ENCODE assay signal across 9 cellular contexts in the genomic region with DNA sequence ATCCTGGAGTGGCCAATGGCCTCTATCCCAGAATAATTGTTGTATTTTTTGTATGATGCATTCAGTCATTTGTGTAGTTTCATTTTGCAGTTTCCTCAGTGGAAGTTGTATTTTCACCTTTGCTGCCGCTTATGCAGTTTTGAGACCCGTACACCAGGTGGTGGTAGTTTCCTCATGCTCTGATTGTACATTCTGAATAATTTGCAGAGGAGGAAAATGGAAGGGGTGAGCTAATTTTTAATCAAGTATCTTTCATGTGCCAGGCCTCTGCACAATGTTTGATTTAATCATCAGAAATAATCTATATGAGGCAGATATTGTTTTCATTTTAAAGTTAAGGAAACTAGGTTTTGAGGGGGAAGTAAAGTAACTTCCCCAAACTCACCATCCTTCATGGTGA. TPM values are rescaled to one million over a fixed set of nuclear protein-coding genes. Genes with fewer than 3 reads are reported as not detected.
DNase-seq lines count a peak whose midpoint lies in the region; ATAC-seq and TF ChIP-seq lines count a peak whose summit lies in the region.
"Had no signal": no experiment of that assay in that cellular context is flagged by ENCODE, and none has a peak within 500 bp of the region (broad histone marks: within the 10 kb centered on the region; RNA-seq: fewer than 3 reads in every experiment).

No MANE protein-coding gene starts in this region.

- H3K36me3 ChIP-seq in cardiac muscle cell: no peaks in the 10 kb centered on the region
- H3K36me3 ChIP-seq in fibroblast of lung (ENCODE audit: control insufficient read depth, insufficient read depth, low read length): no peaks in the 10 kb centered on the region
- no peaks in the 10 kb centered on the region for H3K36me3 ChIP-seq in naive thymus-derived CD4-positive, alpha-beta T cell (ENCODE audit: control insufficient read depth in 2 of 3, insufficient read depth in 3 of 3, low read length in 3 of 3)

- H3K36me3 Mint-ChIP-seq in naive thymus-derived CD4-positive, alpha-beta T cell: no peaks in the 10 kb centered on the region
- no peaks in the 10 kb centered on the region for H3K36me3 Mint-ChIP-seq in activated CD8-positive, alpha-beta T cell treated with anti-CD3 and anti-CD28 coated beads, Interleukin-2, amount 10 ng/mL, durations not matched to agents 7 days and 5 days (ENCODE audit: low read depth)

- ATAC-seq in left ventricle myocardium superior: no peak
- ATAC-seq in naive thymus-derived CD4-positive, alpha-beta T cell: no peak
- no peak for ATAC-seq in activated CD8-positive, alpha-beta T cell treated with anti-CD3 and anti-CD28 coated beads, Interleukin-2, amount 10 ng/mL, durations not matched to agents 7 days and 5 days

- no peak overlapping the region for H3K27ac Mint-ChIP-seq in naive thymus-derived CD4-positive, alpha-beta T cell
- H3K27ac Mint-ChIP-seq in activated CD8-positive, alpha-beta T cell treated with anti-CD3 and anti-CD28 coated beads, Interleukin-2, amount 10 ng/mL, durations not matched to agents 7 days and 5 days: no peak overlapping the region

- H3K4me2 ChIP-seq in fibroblast of lung (ENCODE audit: extremely low read depth, insufficient read depth, low read length): no peak overlapping the region

- H3K79me2 ChIP-seq in fibroblast of lung (ENCODE audit: control insufficient read depth, insufficient read depth, low read length): no peaks in the 10 kb centered on the region

- no peak overlapping the region for H2AFZ ChIP-seq in fibroblast of lung (ENCODE audit: low read length)

- no peak overlapping the region for H3K4me3 ChIP-seq in cardiac muscle cell
- no peak overlapping the region for H3K4me3 ChIP-seq in fibroblast of lung (replicated peaks in 1 of 4; ENCODE audit: control extremely low read depth in 1 of 4, insufficient read depth in 1 of 4, low read depth in 3 of 4, low read length in 4 of 4)
- H3K4me3 ChIP-seq in naive thymus-derived CD4-positive, alpha-beta T cell (ENCODE audit: low read length): no peak overlapping the region
- H3K4me3 ChIP-seq: SK-N-MC had no signal

- H3K4me1 ChIP-seq in cardiac muscle cell (ENCODE audit: low read depth): no peaks in the 10 kb centered on the region
- no peaks in the 10 kb centered on the region for H3K4me1 ChIP-seq in fibroblast of lung (ENCODE audit: control insufficient read depth, extremely low read depth, insufficient read depth, low read length)
- H3K4me1 ChIP-seq in naive thymus-derived CD4-positive, alpha-beta T cell (ENCODE audit: control insufficient read depth in 2 of 2, insufficient read depth in 2 of 2, low read length in 2 of 2): no peaks in the 10 kb centered on the region

- TF ChIP-seq CTCF in cardiac muscle cell (IDR thresholded peaks at IDR 0.05; ENCODE audit: low read depth, low read length) (peak; percentile 64), fibroblast of lung (conservative IDR thresholded peaks at IDR 0.05 in 1 of 2, IDR thresholded peaks at IDR 0.05 in 1 of 2; ENCODE audit: low read depth in 1 of 2, low read length in 2 of 2) (peak; percentile 70 to 77)

- peak in 1 of 2 donors; percentile 56 for DNase-seq in cardiac muscle cell (ENCODE audit: low read depth in 1 of 2, low spot score in 1 of 2)
- no peak for DNase-seq in left ventricle myocardium superior
- DNase-seq in NOMO-1 treated with DMSO at 0.1 percent for 48 hours (lab: John Stamatoyannopoulos, UW; ENCODE audit: unreplicated experiment): peak; percentile 27
- DNase-seq in fibroblast of lung (ENCODE audit: low read depth in 2 of 2): peak in 1 of 2 donors; percentile 59
- no peak for DNase-seq in SK-N-DZ (ENCODE audit: low spot score)
- no peak for DNase-seq in naive thymus-derived CD4-positive, alpha-beta T cell
- no peak for DNase-seq in activated CD8-positive, alpha-beta T cell treated with anti-CD3 and anti-CD28 coated beads, Interleukin-2, amount 10 ng/mL, durations not matched to agents 7 days and 5 days
- no peak for DNase-seq in 8988T

- no peak overlapping the region for H3K27ac ChIP-seq in cardiac muscle cell
- no peak overlapping the region for H3K27ac ChIP-seq in fibroblast of lung (ENCODE audit: insufficient read depth, low read length)
- H3K27ac ChIP-seq in naive thymus-derived CD4-positive, alpha-beta T cell (ENCODE audit: low read depth, low read length): no peak overlapping the region
- H3K27ac ChIP-seq: SK-N-MC had no signal

- no peaks in the 10 kb centered on the region for H3K4me1 Mint-ChIP-seq in naive thymus-derived CD4-positive, alpha-beta T cell
- no peaks in the 10 kb centered on the region for H3K4me1 Mint-ChIP-seq in activated CD8-positive, alpha-beta T cell treated with anti-CD3 and anti-CD28 coated beads, Interleukin-2, amount 10 ng/mL, durations not matched to agents 7 days and 5 days (ENCODE audit: low read depth)

- no peak overlapping the region for H3K4me3 Mint-ChIP-seq in naive thymus-derived CD4-positive, alpha-beta T cell
- H3K4me3 Mint-ChIP-seq in activated CD8-positive, alpha-beta T cell treated with anti-CD3 and anti-CD28 coated beads, Interleukin-2, amount 10 ng/mL, durations not matched to agents 7 days and 5 days: no peak overlapping the region

- H3K27me3 ChIP-seq in cardiac muscle cell (peaks cover 23% of the 10 kb centered on the region), fibroblast of lung (ENCODE audit: control insufficient read depth, insufficient read depth, low read length) (no peaks in the 10 kb centered on the region)
- no peaks in the 10 kb centered on the region for H3K27me3 ChIP-seq in naive thymus-derived CD4-positive, alpha-beta T cell (ENCODE audit: control insufficient read depth in 2 of 2, insufficient read depth in 2 of 2, low read length in 2 of 2)

- H3K27me3 Mint-ChIP-seq in naive thymus-derived CD4-positive, alpha-beta T cell: peaks cover under 1 to 45% (median 20%) of the 10 kb centered on the region in 5 donors
- H3K27me3 Mint-ChIP-seq in activated CD8-positive, alpha-beta T cell treated with anti-CD3 and anti-CD28 coated beads, Interleukin-2, amount 10 ng/mL, durations not matched to agents 7 days and 5 days (ENCODE audit: low read depth): no peaks in the 10 kb centered on the region

- POLR2A ChIA-PET in naive thymus-derived CD4-positive, alpha-beta T cell (lab: Charles Lee): no interaction called here
- POLR2A ChIA-PET in activated CD8-positive, alpha-beta T cell treated with anti-CD3 and anti-CD28 coated beads, Interleukin-2, amount 10 ng/mL, durations not matched to agents 7 days and 5 days (lab: Charles Lee): no interaction called here

- CTCF ChIA-PET in naive thymus-derived CD4-positive, alpha-beta T cell (lab: Charles Lee): no interaction called here
- CTCF ChIA-PET in activated CD8-positive, alpha-beta T cell treated with anti-CD3 and anti-CD28 coated beads, Interleukin-2, amount 10 ng/mL, durations not matched to agents 7 days and 5 days (lab: Charles Lee): no interaction called here

- H3K9me3 Mint-ChIP-seq in naive thymus-derived CD4-positive, alpha-beta T cell: peaks cover 0 to 3% (median 0%) of the 10 kb centered on the region in 11 donors
- no peaks in the 10 kb centered on the region for H3K9me3 Mint-ChIP-seq in activated CD8-positive, alpha-beta T cell treated with anti-CD3 and anti-CD28 coated beads, Interleukin-2, amount 10 ng/mL, durations not matched to agents 7 days and 5 days (ENCODE audit: insufficient read depth)

- H3K9ac ChIP-seq in fibroblast of lung (ENCODE audit: insufficient read depth, low read length): no peak overlapping the region

- no peaks in the 10 kb centered on the region for H4K20me1 ChIP-seq in fibroblast of lung (ENCODE audit: control insufficient read depth, extremely low read depth, insufficient read depth, low read length)

- intact Hi-C loops in left ventricle myocardium superior (cut with micrococcal nuclease): loop anchor here (10.0 kb wide), 1 partner anchor 266 kb away; no protein-coding TSS in a partner anchor
- intact Hi-C loops in naive thymus-derived CD4-positive, alpha-beta T cell (cut with micrococcal nuclease): no loop called here

- H3K9me3 ChIP-seq in cardiac muscle cell (ENCODE audit: low read depth) (no peaks in the 10 kb centered on the region), fibroblast of lung (ENCODE audit: control insufficient read depth, insufficient read depth, low read depth, low read length) (no peaks in the 10 kb centered on the region)
- H3K9me3 ChIP-seq in naive thymus-derived CD4-positive, alpha-beta T cell (ENCODE audit: control insufficient read depth in 2 of 3, low read length in 3 of 3): no peaks in the 10 kb centered on the region

RNA-seq across cellular contexts. Expression of gene HLX, which starts 29.5 kb away (rescaled TPM):
- total RNA-seq in cardiac muscle cell (1.3 and 4.5 TPM in 2 replicates), left ventricle myocardium superior (4.0 TPM), fibroblast of lung (22.3 and 25.2 TPM in 2 replicates)
- polyA plus RNA-seq in cardiac muscle cell (0.15 and 2.1 TPM in 2 replicates), fibroblast of lung (5.4 and 8.2 TPM in 2 replicates)
- 11.6 and 14.7 TPM in 2 replicates for polyA plus RNA-seq in fibroblast of lung (2012)
- polyA minus RNA-seq in fibroblast of lung (ENCODE audit: low replicate concordance): 8.4 and 12.3 TPM in 2 replicates
- polyA plus RNA-seq in SK-N-DZ (2014; cell fraction: cytosol; rRNA removed): 6.4 and 6.9 TPM in 2 replicates
- polyA plus RNA-seq in SK-N-DZ (2014; cell fraction: nucleus; rRNA removed): 5.3 and 8.8 TPM in 2 replicates
- 10 to 100 TPM in 1 of 5 experiments, 1 to 10 TPM in 2, under 1 TPM in 1, not detected in 1; 0.27 to 11.0 (median 2.1) TPM for total RNA-seq in naive thymus-derived CD4-positive, alpha-beta T cell
- polyA plus RNA-seq in naive thymus-derived CD4-positive, alpha-beta T cell: not detected
- not detected for total RNA-seq in activated CD8-positive, alpha-beta T cell treated with anti-CD3 and anti-CD28 coated beads, Interleukin-2, amount 10 ng/mL, durations not matched to agents 7 days and 5 days
